Comparison of ENCODE assay signal across 8 cellular contexts in the genomic region with DNA sequence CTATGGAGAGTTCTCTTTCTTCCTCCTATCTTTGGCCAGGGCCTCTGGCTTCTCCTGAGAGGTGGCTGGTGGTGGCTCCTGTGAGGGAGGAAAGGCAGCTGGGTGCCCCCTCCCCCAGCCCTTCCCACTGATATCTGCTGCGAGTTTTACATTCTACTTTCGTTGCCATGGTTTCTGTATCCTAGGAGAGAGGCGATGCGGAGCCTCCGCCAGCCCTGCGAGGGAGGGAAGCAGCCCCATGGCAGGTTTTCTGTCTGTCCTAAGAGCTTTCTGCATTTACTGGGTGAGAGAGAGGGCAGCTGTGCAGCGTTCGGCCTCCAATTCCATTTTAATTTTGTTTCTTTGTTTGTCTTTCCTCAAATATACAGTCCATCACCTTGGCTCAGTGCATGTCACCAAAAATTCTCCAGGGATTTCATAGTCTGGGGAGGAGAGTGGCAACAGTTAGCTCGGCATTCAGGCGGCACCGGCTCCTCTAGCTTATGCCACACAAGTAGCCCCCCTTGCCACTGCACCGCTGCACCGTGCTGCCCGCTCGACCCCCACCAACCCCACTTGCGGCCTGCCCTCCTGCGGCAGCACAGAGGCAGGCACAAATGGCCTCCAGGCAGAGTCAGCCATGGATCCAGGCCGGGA. TPM values are rescaled to one million over a fixed set of nuclear protein-coding genes. Genes with fewer than 3 reads are reported as not detected.
DNase-seq lines count a peak whose midpoint lies in the region; ATAC-seq and TF ChIP-seq lines count a peak whose summit lies in the region.

No MANE protein-coding gene starts in this region.

- H3K36me3 Mint-ChIP-seq in CD4-positive, alpha-beta T cell (ENCODE audit: low read depth): peaks cover 22% of the 10 kb centered on the region
- H3K36me3 Mint-ChIP-seq in osteocyte (ENCODE audit: unreplicated experiment): peaks cover 11% of the 10 kb centered on the region

- H3K27me3 Mint-ChIP-seq in CD4-positive, alpha-beta T cell: no peaks in the 10 kb centered on the region
- no peaks in the 10 kb centered on the region for H3K27me3 Mint-ChIP-seq in osteocyte (ENCODE audit: unreplicated experiment)

- H3K4me1 ChIP-seq in HUES6 (ENCODE audit: control insufficient read depth, insufficient read depth, low read length): peaks cover 46% of the 10 kb centered on the region
- peaks cover 49% of the 10 kb centered on the region for H3K4me1 ChIP-seq in RWPE2 (ENCODE audit: insufficient read depth, poor library complexity, severe bottlenecking)
- H3K4me1 ChIP-seq in esophagus squamous epithelium: peaks cover 67 to 86% (median 70%) of the 10 kb centered on the region in 3 donors

- H3K9ac ChIP-seq in HUES6 (ENCODE audit: low read length): peak overlapping the region; percentile 13

- H3K4me1 Mint-ChIP-seq in CD4-positive, alpha-beta T cell (ENCODE audit: low read depth): peaks cover 86% of the 10 kb centered on the region
- H3K4me1 Mint-ChIP-seq in osteocyte (ENCODE audit: unreplicated experiment): peaks cover 73% of the 10 kb centered on the region

- DNase-seq in CD4-positive, alpha-beta T cell: no peak
- DNase-seq in RWPE2 (ENCODE audit: low spot score) (no peak), esophagus squamous epithelium (lab: John Stamatoyannopoulos, UW) (no peak), osteocyte (ENCODE audit: extremely low spot score, unreplicated experiment) (no peak), SIG-M5 treated with dmso at 0.1 percent for 504 hours (lab: John Stamatoyannopoulos, UW; ENCODE audit: unreplicated experiment) (no peak)

- CTCF ChIA-PET in CD4-positive, alpha-beta T cell (lab: Charles Lee): interaction anchor here (0.6 to 5.9 kb wide), 9 partner anchors 15 to 285 kb away, joined by 3 to 54 read pairs (median 4); a partner anchor contains a TSS

- H3K27ac Mint-ChIP-seq in CD4-positive, alpha-beta T cell: peak overlapping the region; percentile 94
- H3K27ac Mint-ChIP-seq in osteocyte (ENCODE audit: unreplicated experiment): peak overlapping the region; percentile 95

- H3K9me3 Mint-ChIP-seq in CD4-positive, alpha-beta T cell: no peaks in the 10 kb centered on the region
- no peaks in the 10 kb centered on the region for H3K9me3 Mint-ChIP-seq in osteocyte (ENCODE audit: unreplicated experiment)

- peak overlapping the region; percentile 65 for H3K4me3 Mint-ChIP-seq in CD4-positive, alpha-beta T cell
- peak overlapping the region; percentile 41 for H3K4me3 Mint-ChIP-seq in osteocyte (ENCODE audit: unreplicated experiment)

- TF ChIP-seq POLR2A in esophagus squamous epithelium (IDR thresholded peaks at IDR 0.05): no peak

- POLR2A ChIA-PET in CD4-positive, alpha-beta T cell (lab: Charles Lee): interaction anchor here (0.8 to 5.8 kb wide), 13 partner anchors 9 to 257 kb away, joined by 3 to 84 read pairs (median 13); a partner anchor contains a TSS

- ATAC-seq in CD4-positive, alpha-beta T cell (ENCODE audit: poor library complexity): no peak
- ATAC-seq in RWPE2 (ENCODE audit: low read depth) (no peak), GM21737 (IDR thresholded peaks at IDR 0.05; ENCODE audit: unreplicated experiment) (no peak), GM21825 (IDR thresholded peaks at IDR 0.05; ENCODE audit: unreplicated experiment) (no peak)

- intact Hi-C loops in CD4-positive, alpha-beta T cell (cut with DNase I, micrococcal nuclease): loop anchor here in 1 of 2 experiments (10.0 kb wide), 1 partner anchor 1020 kb away; a partner anchor contains a TSS
- intact Hi-C loops in esophagus squamous epithelium (cut with DNase I): loop anchor here (10.0 kb wide), 1 partner anchor 90 kb away; no protein-coding TSS in a partner anchor

- 56 to 66% methylated on average over 10 to 13 of the region's 18 CpGs for WGBS in esophagus squamous epithelium, 2 donors

- no peak overlapping the region for H3K4me3 ChIP-seq in HUES6 (ENCODE audit: low read depth, low read length)
- no peak overlapping the region for H3K4me3 ChIP-seq in RWPE2 (ENCODE audit: severe bottlenecking)
- H3K4me3 ChIP-seq in esophagus squamous epithelium: peak overlapping the region in 1 of 4 donors; percentile 33

- H3K27me3 ChIP-seq in CD4-positive, alpha-beta T cell (ENCODE audit: control insufficient read depth, insufficient read depth, low read length): no peaks in the 10 kb centered on the region
- no peaks in the 10 kb centered on the region for H3K27me3 ChIP-seq in HUES6 (ENCODE audit: control insufficient read depth, insufficient read depth, low read length)
- H3K27me3 ChIP-seq in RWPE2 (ENCODE audit: insufficient read depth, poor library complexity, severe bottlenecking): no peaks in the 10 kb centered on the region
- H3K27me3 ChIP-seq in esophagus squamous epithelium: no peaks in the 10 kb centered on the region

- H3K36me3 ChIP-seq in HUES6 (ENCODE audit: control insufficient read depth, insufficient read depth, low read length): peaks cover 32% of the 10 kb centered on the region
- H3K36me3 ChIP-seq in RWPE2 (ENCODE audit: low read depth): peaks cover 18% of the 10 kb centered on the region
- peaks cover 6 to 63% (median 7%) of the 10 kb centered on the region in 3 donors for H3K36me3 ChIP-seq in esophagus squamous epithelium

- no peaks in the 10 kb centered on the region for H3K9me3 ChIP-seq in CD4-positive, alpha-beta T cell (ENCODE audit: control insufficient read depth, low read length)
- H3K9me3 ChIP-seq in HUES6 (ENCODE audit: control insufficient read depth, insufficient read depth, low read depth, low read length) (no peaks in the 10 kb centered on the region), RWPE2 (ENCODE audit: severe bottlenecking) (no peaks in the 10 kb centered on the region), esophagus squamous epithelium (no peaks in the 10 kb centered on the region)

- peak overlapping the region; percentile 43 for H3K27ac ChIP-seq in CD4-positive, alpha-beta T cell (ENCODE audit: low read depth, low read length)
- H3K27ac ChIP-seq in HUES6 (ENCODE audit: low read depth, low read length) (no peak overlapping the region), RWPE2 (ENCODE audit: poor library complexity, severe bottlenecking) (peak overlapping the region; percentile 99), esophagus squamous epithelium (peak overlapping the region; percentile 86 to 94 (median 93))

- no peak for TF ChIP-seq CTCF in CD4-positive, alpha-beta T cell (IDR thresholded peaks at IDR 0.05)
- TF ChIP-seq CTCF in RWPE2 (IDR thresholded peaks at IDR 0.05; ENCODE audit: poor library complexity, severe bottlenecking) (no peak), esophagus squamous epithelium (IDR thresholded peaks at IDR 0.05) (peak in 1 of 6 experiments; percentile 17), osteocyte (IDR thresholded peaks at IDR 0.05) (no peak)

RNA-seq across cellular contexts. Expression of a gene that starts 20.4 kb away (rescaled TPM):
- total RNA-seq in CD4-positive, alpha-beta T cell: 10 to 100 TPM; 25.2 to 27.0 TPM
- total RNA-seq in esophagus squamous epithelium (10 to 100 TPM; 22.7 to 34.0 (median 23.8) TPM), osteocyte (42.4 and 43.0 TPM in 2 replicates)
